8 cellular contexts compared by ENCODE assay signal in genomic region chr10:11685787-11686218, GRCh38. TPM values are rescaled to one million over a fixed set of nuclear protein-coding genes. Genes with fewer than 3 reads are reported as not detected.
DNase-seq lines count a peak whose midpoint lies in the region; ATAC-seq lines count a peak whose summit lies in the region.

No MANE protein-coding gene starts in this region.

- peak overlapping the region; percentile 60 to 89 (median 67) for H3K4me3 Mint-ChIP-seq in immature natural killer cell
- peak overlapping the region; percentile 54 for H3K4me3 Mint-ChIP-seq in stimulated activated naive CD8-positive, alpha-beta T cell treated with anti-CD3 and anti-CD28 coated beads, Interleukin-15, Interleukin-2, amounts not matched to agents 100 ng/mL and 50 ng/mL, for 24 hours

- peaks cover 0 to 3% (median 3%) of the 10 kb centered on the region in 3 donors for H3K27me3 Mint-ChIP-seq in immature natural killer cell (ENCODE audit: low read depth in 3 of 3)
- H3K27me3 Mint-ChIP-seq in stimulated activated naive CD8-positive, alpha-beta T cell treated with anti-CD3 and anti-CD28 coated beads, Interleukin-15, Interleukin-2, amounts not matched to agents 100 ng/mL and 50 ng/mL, for 24 hours, result no peaks in the 10 kb centered on the region

- ATAC-seq in HG03196 (IDR thresholded peaks at IDR 0.05; ENCODE audit: unreplicated experiment), result no peak

- H3K4me1 Mint-ChIP-seq in immature natural killer cell, result peaks cover 27 to 34% of the 10 kb centered on the region in 2 donors
- H3K4me1 Mint-ChIP-seq in stimulated activated naive CD8-positive, alpha-beta T cell treated with anti-CD3 and anti-CD28 coated beads, Interleukin-15, Interleukin-2, amounts not matched to agents 100 ng/mL and 50 ng/mL, for 24 hours (ENCODE audit: low read depth), result peaks cover 58% of the 10 kb centered on the region

- peaks cover 0 to 3% (median 0%) of the 10 kb centered on the region in 3 donors for H3K36me3 Mint-ChIP-seq in immature natural killer cell
- no peaks in the 10 kb centered on the region for H3K36me3 Mint-ChIP-seq in stimulated activated naive CD8-positive, alpha-beta T cell treated with anti-CD3 and anti-CD28 coated beads, Interleukin-15, Interleukin-2, amounts not matched to agents 100 ng/mL and 50 ng/mL, for 24 hours (ENCODE audit: low read depth)

- no peaks in the 10 kb centered on the region for H3K9me3 Mint-ChIP-seq in immature natural killer cell
- no peaks in the 10 kb centered on the region for H3K9me3 Mint-ChIP-seq in stimulated activated naive CD8-positive, alpha-beta T cell treated with anti-CD3 and anti-CD28 coated beads, Interleukin-15, Interleukin-2, amounts not matched to agents 100 ng/mL and 50 ng/mL, for 24 hours

- H3K27ac Mint-ChIP-seq in immature natural killer cell, result peak overlapping the region in 4 of 6 donors; percentile 9 to 61 (median 44)
- peak overlapping the region; percentile 53 for H3K27ac Mint-ChIP-seq in stimulated activated naive CD8-positive, alpha-beta T cell treated with anti-CD3 and anti-CD28 coated beads, Interleukin-15, Interleukin-2, amounts not matched to agents 100 ng/mL and 50 ng/mL, for 24 hours

- peak; percentile 9 to 80 (median 68) for DNase-seq in stimulated activated naive CD4-positive, alpha-beta T cell (lab: John Stamatoyannopoulos, UW)
- DNase-seq in stimulated activated naive CD4-positive, alpha-beta T cell treated with Interleukin-2 at 50 U/mL for 16 hours (lab: John Stamatoyannopoulos, UW), result no peak
- DNase-seq in NCI-H69 (lab: John Stamatoyannopoulos, UW), result peak; percentile 66
- DNase-seq in activated naive CD4-positive, alpha-beta T cell treated with anti-CD3 and anti-CD28 coated beads, Interleukin-2, amount 50 U/mL, for 16 hours, result peak; percentile 41
- DNase-seq in immature natural killer cell, result no peak
- no peak for DNase-seq in AG08395 (ENCODE audit: low spot score)

RNA-seq across cellular contexts. Expression of gene ECHDC3, which starts 56.4 kb away (rescaled TPM):
- polyA plus RNA-seq in immature natural killer cell, result under 1 TPM; 0.58 to 0.77 (median 0.71) TPM

Comparison
In these comparisons a context has a peak if more than half of its experiments do, and no peak if none do; other contexts are left out.
1. DNase-seq: peak in stimulated activated naive CD4-positive, alpha-beta T cell (6 of 6), NCI-H69 (single experiment) and activated naive CD4-positive, alpha-beta T cell treated with anti-CD3 and anti-CD28 coated beads, Interleukin-2, amount 50 U/mL, for 16 hours (single experiment); none in stimulated activated naive CD4-positive, alpha-beta T cell treated with Interleukin-2 at 50 U/mL for 16 hours (single experiment), immature natural killer cell (0 of 3) and AG08395 (single experiment).